ENCODE assay signal across 1 cellular context in genomic region chr6:20302702-20303251, GRCh38.
A peak's percentile ranks its signal among the peaks of the same experiment; 100 is the strongest.
TF ChIP-seq lines count a peak whose summit lies in the region.

No MANE protein-coding gene starts in this region.

TF ChIP-seq in K562, 482 proteins besides CTCF, POLR2A, EP300 and RAD21 (continued from another document and continues in another):
- TF ChIP-seq PBX2 (CRISPR knock-in tag; IDR thresholded peaks at IDR 0.05; ENCODE audit: low read depth) (no peak), PBX2 (tag; conservative IDR thresholded peaks at IDR 0.05; ENCODE audit: low read depth) (peak; percentile 31; the same call in 1 of the 2 replicates), ZNF197 (CRISPR knock-in tag; IDR thresholded peaks at IDR 0.05; ENCODE audit: low read depth) (no peak), LEF1 (IDR thresholded peaks at IDR 0.05) (peak; percentile 80), SMARCA4 (IDR thresholded peaks at IDR 0.05) (peak; percentile 88), RBBP5 (IDR thresholded peaks at IDR 0.05; ENCODE audit: borderline replicate concordance, insufficient read depth, low read length, poor library complexity, severe bottlenecking) (peak; percentile 28), SRSF9 (IDR thresholded peaks at IDR 0.05; ENCODE audit: borderline replicate concordance, low read depth, low read length) (no peak), ATF6 (CRISPR knock-in tag; IDR thresholded peaks at IDR 0.05) (no peak), RCOR1 (IDR thresholded peaks at IDR 0.05; ENCODE audit: borderline replicate concordance in 1 of 2, low read depth in 2 of 2, low read length in 2 of 2) (peak in 1 of 2 experiments; percentile 30; a peak in 1 of 4 replicates), NCOA6 (IDR thresholded peaks at IDR 0.05) (peak; percentile 66), CUX1 (CRISPR knock-in tag; IDR thresholded peaks at IDR 0.05) (peak; percentile 68; the same call in 1 of the 2 replicates), IRF2 (CRISPR knock-in tag; IDR thresholded peaks at IDR 0.05) (no peak), ARNT (IDR thresholded peaks at IDR 0.05) (peak in 1 of 2 experiments; percentile 22; a peak in 2 of 4 replicates), SAFB (IDR thresholded peaks at IDR 0.05; ENCODE audit: borderline replicate concordance, low read depth, low read length) (no peak), ZC3H8 (IDR thresholded peaks at IDR 0.05) (no peak), TAF9B (IDR thresholded peaks at IDR 0.05; ENCODE audit: partially characterized antibody) (peak; percentile 40), ASH1L (IDR thresholded peaks at IDR 0.05; ENCODE audit: borderline replicate concordance, low read depth, partially characterized antibody) (no peak), STAT5A (IDR thresholded peaks at IDR 0.05; ENCODE audit: borderline replicate concordance, low read length) (peak; percentile 60; the same call in 1 of the 2 replicates), POLR2B (IDR thresholded peaks at IDR 0.05; ENCODE audit: low read depth, partially characterized antibody) (no peak), PCBP1 (IDR thresholded peaks at IDR 0.05; ENCODE audit: low read depth, low read length, poor library complexity, severe bottlenecking) (no peak), BCLAF1 (IDR thresholded peaks at IDR 0.05; ENCODE audit: borderline replicate concordance in 1 of 2, control insufficient read depth in 1 of 2, low read depth in 2 of 2, low read length in 1 of 2) (peak in 1 of 2 experiments; percentile 44; a peak in 1 of 4 replicates), ATF3 (IDR thresholded peaks at IDR 0.05) (peak; percentile 75), ATF3 (CRISPR knock-in tag; conservative IDR thresholded peaks at IDR 0.05) (no peak), ZKSCAN1 (IDR thresholded peaks at IDR 0.05; ENCODE audit: low read depth, low read length) (no peak), CCAR2 (IDR thresholded peaks at IDR 0.05; ENCODE audit: low read depth, low read length) (no peak), ZNF592 (IDR thresholded peaks at IDR 0.05) (peak; percentile 52), ZFP30 (CRISPR knock-in tag; IDR thresholded peaks at IDR 0.05; ENCODE audit: borderline replicate concordance) (no peak), KDM1A (IDR thresholded peaks at IDR 0.05) (peak; percentile 82 to 87; a peak in 3 of 4 replicates), ZBTB17 (CRISPR knock-in tag; IDR thresholded peaks at IDR 0.05) (no peak), ARID3A (IDR thresholded peaks at IDR 0.05; ENCODE audit: borderline replicate concordance, low read depth, low read length) (peak; percentile 66), TBP (optimal IDR thresholded peaks at IDR 0.05; ENCODE audit: low read depth, low read length) (no peak), NFE2 (IDR thresholded peaks at IDR 0.05; ENCODE audit: low read depth) (peak; percentile 19; the same call in 1 of the 2 replicates), ATF1 (CRISPR knock-in tag; IDR thresholded peaks at IDR 0.05) (no peak), ATF1 (tag; IDR thresholded peaks at IDR 0.05) (0 out of 2 replicates have a peak, but pooled peaks have one; percentile 31), TCF3 (CRISPR knock-in tag; IDR thresholded peaks at IDR 0.05) (peak; percentile 81), HDGF (IDR thresholded peaks at IDR 0.05) (no peak)
